ENCODE assay signal across 22 cellular contexts in genomic region chr7:158950914-158951635, GRCh38.
"Had no signal": no experiment of that assay in that cellular context is flagged by ENCODE, and none has a peak within 500 bp of the region (broad histone marks: within the 10 kb centered on the region; RNA-seq: fewer than 3 reads in every experiment).

No MANE protein-coding gene starts in this region.

- FAIRE-seq: islet of Langerhans, urothelium cell line had no signal

- H3K27me3 ChIP-seq: adrenal gland, cardiac muscle cell, dorsolateral prefrontal cortex, sigmoid colon, tibial nerve had no signal

- H3K4me1 ChIP-seq: sigmoid colon, tibial nerve had no signal

- H3K27ac ChIP-seq: adrenal gland, cardiac muscle cell, dorsolateral prefrontal cortex, sigmoid colon, tibial nerve had no signal

- H3K27me3 Mint-ChIP-seq: activated CD4-positive, alpha-beta T cell treated with anti-CD3 and anti-CD28 coated beads, Interleukin-2, amount 10 ng/mL, durations not matched to agents 24 days and 14 days; stimulated activated naive CD8-positive, alpha-beta T cell treated with anti-CD3 and anti-CD28 coated beads, Interleukin-15, Interleukin-2, amounts not matched to agents 100 ng/mL and 50 ng/mL, for 24 hours had no signal

- DNase-seq: activated CD4-positive, alpha-beta T cell treated with anti-CD3 and anti-CD28 coated beads, Interleukin-2, amount 10 ng/mL, durations not matched to agents 24 days and 14 days; activated CD4-positive, CD25-positive, alpha-beta regulatory T cell; activated CD8-positive, alpha-beta memory T cell treated with anti-CD3 and anti-CD28 coated beads, Interleukin-2, amount 50 U/mL, for 48 hours; activated CD8-positive, alpha-beta T cell treated with anti-CD3 and anti-CD28 coated beads, Interleukin-2, amount 10 ng/mL, durations not matched to agents 7 days and 5 days; activated gamma-delta T cell treated with Interleukin-2 at 50 U/mL for 16 hours; dorsolateral prefrontal cortex; left colon; nucleus accumbens; sigmoid colon; stimulated activated CD4-positive, alpha-beta T cell treated with anti-CD3 and anti-CD28 coated beads, Interleukin-12 subunit alpha, Interleukin-12 subunit beta, amount 100 ng/mL, for 4 hours; stimulated activated CD4-positive, alpha-beta T cell treated with anti-CD3 and anti-CD28 coated beads, Interleukin-1b, Interleukin-23, amount 100 ng/mL, for 48 hours; T-helper 1 cell; T-helper 9 cell had no signal

- ATAC-seq: activated CD8-positive, alpha-beta T cell treated with anti-CD3 and anti-CD28 coated beads, Interleukin-2, amount 10 ng/mL, durations not matched to agents 7 days and 5 days; activated naive CD4-positive, alpha-beta T cell treated with anti-CD3 and anti-CD28 coated beads, Interleukin-2, amount 50 U/mL, for 72 hours; left colon had no signal

- H3K27ac Mint-ChIP-seq: activated CD4-positive, alpha-beta T cell treated with anti-CD3 and anti-CD28 coated beads, Interleukin-2, amount 10 ng/mL, durations not matched to agents 24 days and 14 days; activated CD8-positive, alpha-beta T cell treated with anti-CD3 and anti-CD28 coated beads, Interleukin-2, amount 10 ng/mL, durations not matched to agents 7 days and 5 days; activated naive CD4-positive, alpha-beta T cell treated with anti-CD3 and anti-CD28 coated beads, Interleukin-2, amount 50 U/mL, for 72 hours; nephron; stimulated activated naive CD8-positive, alpha-beta T cell treated with anti-CD3 and anti-CD28 coated beads, Interleukin-15, Interleukin-2, amounts not matched to agents 100 ng/mL and 50 ng/mL, for 24 hours had no signal

- H3K4me3 Mint-ChIP-seq: activated CD4-positive, alpha-beta T cell treated with anti-CD3 and anti-CD28 coated beads, Interleukin-2, amount 10 ng/mL, durations not matched to agents 24 days and 14 days; activated CD8-positive, alpha-beta T cell treated with anti-CD3 and anti-CD28 coated beads, Interleukin-2, amount 10 ng/mL, durations not matched to agents 7 days and 5 days; nephron; stimulated activated naive CD8-positive, alpha-beta T cell treated with anti-CD3 and anti-CD28 coated beads, Interleukin-15, Interleukin-2, amounts not matched to agents 100 ng/mL and 50 ng/mL, for 24 hours had no signal

- H3K4me3 ChIP-seq: adrenal gland, cardiac muscle cell, dorsolateral prefrontal cortex, lung, sigmoid colon, tibial nerve had no signal

- H3K4me1 Mint-ChIP-seq: activated CD4-positive, alpha-beta T cell treated with anti-CD3 and anti-CD28 coated beads, Interleukin-2, amount 10 ng/mL, durations not matched to agents 24 days and 14 days; nephron had no signal
